ENCODE assay signal across 7 cellular contexts in genomic region chr5:112492291-112492690, GRCh38.
DNase-seq lines count a peak whose midpoint lies in the region; ATAC-seq and TF ChIP-seq lines count a peak whose summit lies in the region.

No MANE protein-coding gene starts in this region.

- no peak overlapping the region for H3K4me3 ChIP-seq in NT2/D1 (ENCODE audit: insufficient read length, low read depth)
- no peak overlapping the region for H3K4me3 ChIP-seq in tibial nerve

- DNase-seq in GM10248 (ENCODE audit: extremely low spot score): peak; percentile 55
- peak; percentile 42 for DNase-seq in NT2/D1 (ENCODE audit: low read depth, low spot score)
- peak; percentile 45 to 88 for DNase-seq in T47D (ENCODE audit: low read depth in 1 of 2, low spot score in 1 of 2)
- DNase-seq in left kidney (ENCODE audit: low read depth, low spot score): peak; percentile 67
- DNase-seq in tibial nerve (ENCODE audit: low spot score in 2 of 2): no peak

- no peak overlapping the region for H3K27ac ChIP-seq in tibial nerve

- TF ChIP-seq EP300 in tibial nerve (IDR thresholded peaks at IDR 0.05): no peak

- POLR2A ChIA-PET in GM10248 (lab: Yijun Ruan, JAX): no interaction called here

- in situ Hi-C loops in T47D (cut with HindIII; ENCODE audit: low pct_unique_long_range_greater_than_20kb, low sequenced_read_pairs): no loop called here

- no peaks in the 10 kb centered on the region for H3K36me3 ChIP-seq in NT2/D1 (ENCODE audit: insufficient read depth, insufficient read length, low read length)
- no peaks in the 10 kb centered on the region for H3K36me3 ChIP-seq in tibial nerve

- CTCF ChIA-PET in GM10248 (lab: Yijun Ruan, JAX): interaction anchor here (0.6 to 2.4 kb wide), 16 partner anchors 11 to 317 kb away, joined by 3 to 17 read pairs (median 4); no protein-coding TSS in a partner anchor

- H3K9me3 ChIP-seq in NT2/D1 (ENCODE audit: insufficient read depth, low read length): no peaks in the 10 kb centered on the region
- no peaks in the 10 kb centered on the region for H3K9me3 ChIP-seq in tibial nerve

- peak; percentile 100 for ATAC-seq in GM19467 (IDR thresholded peaks at IDR 0.05; ENCODE audit: unreplicated experiment)
- ATAC-seq in HG03378 (IDR thresholded peaks at IDR 0.05; ENCODE audit: unreplicated experiment): peak; percentile 97

- H3K9ac ChIP-seq in NT2/D1 (ENCODE audit: insufficient read length, low read depth): no peak overlapping the region

- TF ChIP-seq CTCF in GM10248 (IDR thresholded peaks at IDR 0.05; ENCODE audit: control extremely low read depth, extremely low read depth, low read depth, missing control alignments): peak; percentile 49
- peak; percentile 12 to 46 (median 34) for TF ChIP-seq CTCF in tibial nerve (IDR thresholded peaks at IDR 0.05)

- 18 to 25% methylated on average over 7 of the region's 7 CpGs for WGBS in tibial nerve, 2 donors

- no peak for TF ChIP-seq POLR2A in tibial nerve (IDR thresholded peaks at IDR 0.05)

- H3K4me1 ChIP-seq in NT2/D1 (ENCODE audit: insufficient read depth, insufficient read length) (no peaks in the 10 kb centered on the region), tibial nerve (no peaks in the 10 kb centered on the region)

- H3K27me3 ChIP-seq in NT2/D1 (ENCODE audit: insufficient read depth, insufficient read length): no peaks in the 10 kb centered on the region
- H3K27me3 ChIP-seq in tibial nerve: no peaks in the 10 kb centered on the region

Comparison
In these comparisons a context has a peak if more than half of its experiments do, and no peak if none do; other contexts are left out.
1. DNase-seq: peak in GM10248 (single experiment), NT2/D1 (single experiment), T47D (2 of 2) and left kidney (single experiment); none in tibial nerve (0 of 2).